In genomic region chr19:45560038-45560437, GRCh38 we compare ENCODE assay signal across 1 cellular context.
A peak's percentile ranks its signal among the peaks of the same experiment; 100 is the strongest.
TF ChIP-seq lines count a peak whose summit lies in the region.

No MANE protein-coding gene starts in this region.

TF ChIP-seq in A549, 52 proteins besides CTCF, POLR2A, EP300 and RAD21:
- TF ChIP-seq SMC3 (IDR thresholded peaks at IDR 0.05) (no peak), ZFP36 (IDR thresholded peaks at IDR 0.05; ENCODE audit: borderline replicate concordance, partially characterized antibody) (peak; percentile 62)
